1 cellular context compared by ENCODE assay signal in genomic region chr16:74699666-74700065, GRCh38.
TF ChIP-seq lines count a peak whose summit lies in the region.

No MANE protein-coding gene starts in this region.

TF ChIP-seq in GM23338, 12 proteins besides CTCF, POLR2A, EP300 and RAD21 (continued from another document):
- TF ChIP-seq ZNF462 (CRISPR knock-in tag; IDR thresholded peaks at IDR 0.05) (no peak), REST (IDR thresholded peaks at IDR 0.05; ENCODE audit: unreplicated experiment) (no peak), ZNF331 (CRISPR knock-in tag; IDR thresholded peaks at IDR 0.05; ENCODE audit: low read depth) (no peak), EZH2phosphoT487 (IDR thresholded peaks at IDR 0.05; ENCODE audit: unreplicated experiment) (no peak)
